Comparison of ENCODE assay signal across 8 cellular contexts in the genomic region with DNA sequence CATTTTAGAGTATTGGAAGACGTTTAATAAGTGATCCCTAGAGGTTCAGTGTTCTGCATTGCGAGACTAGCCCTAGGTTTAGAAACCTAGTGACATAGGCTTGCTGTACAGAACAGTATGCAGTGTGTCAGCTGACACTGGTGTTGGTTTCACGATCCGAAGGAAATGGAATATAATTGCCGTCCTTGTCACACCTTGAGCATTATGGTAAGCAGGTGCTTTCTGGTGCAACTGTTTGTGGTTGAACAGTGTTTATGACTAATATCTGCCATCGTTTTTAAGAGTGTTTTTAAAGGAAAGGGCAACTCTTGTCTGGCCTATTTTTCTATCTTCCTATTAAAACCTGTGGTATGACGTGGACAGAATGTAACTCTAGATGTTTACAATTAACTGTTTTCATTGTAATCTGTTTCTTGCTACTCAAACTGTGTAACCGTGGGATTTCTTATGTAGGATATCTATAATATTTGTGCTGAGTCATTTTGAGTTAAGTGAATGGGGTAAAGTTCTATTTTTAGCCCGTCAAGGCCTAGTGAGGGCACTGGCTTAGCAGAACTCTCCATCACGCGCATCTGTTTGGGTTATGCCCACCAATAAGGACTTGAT. TPM values are rescaled to one million over a fixed set of nuclear protein-coding genes. Genes with fewer than 3 reads are reported as not detected.
A peak's percentile ranks its signal among the peaks of the same experiment; 100 is the strongest.
DNase-seq lines count a peak whose midpoint lies in the region; ATAC-seq, FAIRE-seq and TF ChIP-seq lines count a peak whose summit lies in the region.

No MANE protein-coding gene starts in this region.

- H3K9me3 ChIP-seq in gastroesophageal sphincter, result peaks cover 0 to 9% (median 0%) of the 10 kb centered on the region in 3 donors

- 54 to 57% methylated on average over 8 to 11 of the region's 11 CpGs for WGBS in gastroesophageal sphincter (ENCODE audit: low coverage in 1 of 2), 2 donors

- H3K27ac ChIP-seq in gastroesophageal sphincter (peak overlapping the region; percentile 60 to 76 (median 64)), temporal lobe (ENCODE audit: low read depth, low read length) (peak overlapping the region; percentile 15)

- TF ChIP-seq CTCF in WI38 (IDR thresholded peaks at IDR 0.05; ENCODE audit: low read depth, low read length) (no peak), gastroesophageal sphincter (IDR thresholded peaks at IDR 0.05) (no peak)

- H3K36me3 ChIP-seq in gastroesophageal sphincter, result peaks cover 0 to 27% of the 10 kb centered on the region in 2 donors

- H3K4me3 ChIP-seq in WI38 (ENCODE audit: low read depth, low read length) (peak overlapping the region; percentile 27), gastroesophageal sphincter (no peak overlapping the region)

- peaks cover 0 to 61% (median 5%) of the 10 kb centered on the region in 3 donors for H3K4me1 ChIP-seq in gastroesophageal sphincter

- TF ChIP-seq EP300 in gastroesophageal sphincter (IDR thresholded peaks at IDR 0.05), result no peak

- FAIRE-seq in GM12891 (lab: Jason Lieb, UNC), result peak; percentile 95
- no peak for FAIRE-seq in H54 (lab: Jason Lieb, UNC)

- DNase-seq in GM12891 (ENCODE audit: insufficient read length, low spot score) (no peak), cerebellum (ENCODE audit: low spot score) (no peak), H54 (ENCODE audit: insufficient read length, low spot score) (no peak)

- TF ChIP-seq POLR2A in GM12891 (IDR thresholded peaks at IDR 0.05; ENCODE audit: low read depth, low read length), result no peak
- no peak for TF ChIP-seq POLR2A in gastroesophageal sphincter (IDR thresholded peaks at IDR 0.05)
- no peak for TF ChIP-seq POLR2A in H54 (IDR thresholded peaks at IDR 0.05; ENCODE audit: low read depth, low read length)

- H3K27me3 ChIP-seq in gastroesophageal sphincter, result no peaks in the 10 kb centered on the region

- ATAC-seq in GM19468 (IDR thresholded peaks at IDR 0.05; ENCODE audit: extremely low read depth, unreplicated experiment) (peak; percentile 83), HG03469 (IDR thresholded peaks at IDR 0.05; ENCODE audit: unreplicated experiment) (peak; percentile 87), gastroesophageal sphincter (peak; percentile 57)

TF ChIP-seq in GM12891, 5 proteins besides CTCF, POLR2A, EP300 and RAD21:
- TF ChIP-seq POU2F2 (IDR thresholded peaks at IDR 0.05; ENCODE audit: low read depth, low read length) (peak; percentile 77; the same call in 1 of the 2 replicates), SPI1 (IDR thresholded peaks at IDR 0.05; ENCODE audit: low read depth, low read length) (no peak)

RNA-seq across cellular contexts. Expression of a gene that starts 53.8 kb away (rescaled TPM):
- 14.7 TPM for polyA plus RNA-seq in GM12891 (2012; ENCODE audit: low read depth, missing spikeins)
- total RNA-seq in gastroesophageal sphincter (10 to 100 TPM; 42.5 to 54.2 (median 45.0) TPM), temporal lobe (169 TPM), cerebellum (94.1 TPM)
